ENCODE assay signal across 21 cellular contexts in the genomic region with DNA sequence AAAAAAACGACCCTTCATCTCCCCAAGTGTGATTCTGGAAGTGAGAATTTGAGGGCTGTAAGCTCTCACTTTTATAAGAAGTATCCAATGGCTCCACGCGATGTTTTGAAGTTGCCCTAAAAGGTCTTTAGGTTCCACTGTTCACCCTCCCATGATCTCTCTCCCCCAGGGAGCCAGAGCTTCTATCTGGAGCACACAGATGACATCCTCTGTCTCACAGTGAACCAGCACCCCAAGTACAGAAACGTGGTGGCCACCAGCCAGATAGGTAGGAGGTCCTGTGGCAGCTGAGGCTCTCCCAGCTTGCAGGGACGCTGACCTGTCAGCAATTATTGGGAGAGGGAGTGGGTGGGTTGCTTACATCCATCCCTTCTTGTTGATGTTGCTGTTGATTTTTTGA.
"Had no signal": no experiment of that assay in that cellular context is flagged by ENCODE, and none has a peak within 500 bp of the region (broad histone marks: within the 10 kb centered on the region; RNA-seq: fewer than 3 reads in every experiment).

No MANE protein-coding gene starts in this region.

- DNase-seq: activated CD4-positive, alpha-beta T cell treated with anti-CD3 and anti-CD28 coated beads, Interleukin-2, amount 50 U/mL, for 1 hour; activated CD4-positive, CD25-positive, alpha-beta regulatory T cell treated with anti-CD3 and anti-CD28 coated beads, Interleukin-2, amount 50 U/mL, for 72 hours; activated naive CD4-positive, alpha-beta T cell; central memory CD4-positive, alpha-beta T cell; colonic mucosa; endodermal cell; foreskin keratinocyte; left cardiac atrium; mesenchymal stem cell; mucosa of descending colon; naive B cell; ovary; right lobe of liver; stimulated activated CD4-positive, alpha-beta T cell treated with anti-CD3 and anti-CD28 coated beads, Interleukin-4, amount 100 ng/mL, for 24 hours; testis had no signal

- H3K4me3 ChIP-seq: colonic mucosa, hepatocyte, mucosa of descending colon, ovary, right lobe of liver, testis had no signal

- H3K4me3 Mint-ChIP-seq: brain; endodermal cell; naive B cell; stimulated activated memory B cell treated with anti-CD40 and anti-IgM and Interleukin-4, amounts not matched to agents 10 μg/mL and 1 μg/mL and 100 μg/mL, for 72 hours; T-helper 1 cell treated with Interleukin-12 subunit alpha and Interleukin-12 subunit beta and Interleukin-4 antibody, amounts not matched to agents 30 μg/mL and 1 μg/mL, for 36 hours; type B pancreatic cell had no signal

- H2AFZ ChIP-seq: hepatocyte had no signal

- H3K27me3 ChIP-seq: colonic mucosa, foreskin keratinocyte, hepatocyte, ovary, right lobe of liver, testis had no signal

- H3K27me3 Mint-ChIP-seq: brain; stimulated activated memory B cell treated with anti-CD40 and anti-IgM and Interleukin-4, amounts not matched to agents 10 μg/mL and 1 μg/mL and 100 μg/mL, for 72 hours; type B pancreatic cell had no signal

- H3K9me3 ChIP-seq: colonic mucosa, mucosa of descending colon, ovary, right lobe of liver, testis had no signal

- H3K27ac ChIP-seq: colonic mucosa, epithelial cell of prostate, foreskin keratinocyte, hepatocyte, ovary, right lobe of liver, testis had no signal

- H3K36me3 ChIP-seq: colonic mucosa, ovary, right lobe of liver had no signal

- H3K36me3 Mint-ChIP-seq: brain, naive B cell, type B pancreatic cell had no signal

- H3K4me1 ChIP-seq: colonic mucosa, foreskin keratinocyte, right lobe of liver, testis had no signal

- ATAC-seq: foreskin keratinocyte; left cardiac atrium; right lobe of liver; stimulated activated memory B cell treated with anti-CD40 and anti-IgM and Interleukin-4, amounts not matched to agents 10 μg/mL and 1 μg/mL and 100 μg/mL, for 72 hours had no signal

- H3K4me1 Mint-ChIP-seq: naive B cell; stimulated activated memory B cell treated with anti-CD40 and anti-IgM and Interleukin-4, amounts not matched to agents 10 μg/mL and 1 μg/mL and 100 μg/mL, for 72 hours had no signal

- H3K9me3 Mint-ChIP-seq: brain; endodermal cell; stimulated activated memory B cell treated with anti-CD40 and anti-IgM and Interleukin-4, amounts not matched to agents 10 μg/mL and 1 μg/mL and 100 μg/mL, for 72 hours; T-helper 1 cell treated with Interleukin-12 subunit alpha and Interleukin-12 subunit beta and Interleukin-4 antibody, amounts not matched to agents 30 μg/mL and 1 μg/mL, for 36 hours; type B pancreatic cell had no signal

- H3K27ac Mint-ChIP-seq: brain; endodermal cell; naive B cell; stimulated activated memory B cell treated with anti-CD40 and anti-IgM and Interleukin-4, amounts not matched to agents 10 μg/mL and 1 μg/mL and 100 μg/mL, for 72 hours; T-helper 1 cell treated with Interleukin-12 subunit alpha and Interleukin-12 subunit beta and Interleukin-4 antibody, amounts not matched to agents 30 μg/mL and 1 μg/mL, for 36 hours; type B pancreatic cell had no signal

- H3K79me2 ChIP-seq: hepatocyte had no signal

- H3K4me2 ChIP-seq: hepatocyte had no signal
